In the genomic region with DNA sequence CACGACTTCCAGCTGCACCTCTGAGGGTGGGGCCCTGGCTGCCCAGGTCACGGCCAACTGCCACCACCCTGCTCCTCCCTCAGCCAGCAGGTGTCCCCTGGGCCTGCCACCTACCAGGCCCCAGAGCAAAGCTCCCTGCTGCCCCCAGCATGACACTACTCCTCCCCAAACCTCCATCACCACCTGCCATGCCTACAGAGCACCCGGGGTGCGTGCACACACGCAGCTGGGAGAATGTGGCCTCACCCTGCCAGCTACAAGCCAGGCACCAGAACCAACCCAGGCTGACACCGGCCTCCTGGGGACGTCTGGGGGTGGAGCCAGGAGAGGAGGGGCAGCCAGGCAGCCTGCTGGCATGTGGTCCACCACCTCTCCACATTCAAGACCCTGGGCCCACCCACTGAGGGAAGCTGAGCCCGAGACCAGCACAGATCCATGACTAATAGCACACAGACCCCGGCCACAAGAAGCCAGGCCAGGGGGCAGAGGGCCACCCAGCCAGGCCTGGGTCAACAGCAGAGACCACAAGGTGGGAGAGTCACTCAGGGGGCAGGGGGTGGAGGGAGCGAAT, we compare ENCODE assay signal across 16 cellular contexts. TPM values are rescaled to one million over a fixed set of nuclear protein-coding genes. Genes with fewer than 3 reads are reported as not detected.
DNase-seq lines count a peak whose midpoint lies in the region; ATAC-seq, FAIRE-seq and TF ChIP-seq lines count a peak whose summit lies in the region.
"Had no signal": no experiment of that assay in that cellular context is flagged by ENCODE, and none has a peak within 500 bp of the region (broad histone marks: within the 10 kb centered on the region; RNA-seq: fewer than 3 reads in every experiment).

No MANE protein-coding gene starts in this region.

- dilution Hi-C loops in keratinocyte (cut with MboI; ENCODE audit: extremely low pct_ligation_motif_present, low sequenced_read_pairs), result no loop called here

- H4K20me1 ChIP-seq in PC-9 (ENCODE audit: insufficient read depth) (peaks cover 22% of the 10 kb centered on the region), keratinocyte (ENCODE audit: control insufficient read depth, extremely low read depth, insufficient read depth, low read length) (peaks cover 34% of the 10 kb centered on the region)

- H2AFZ ChIP-seq in PC-9 (no peak overlapping the region), keratinocyte (ENCODE audit: control insufficient read depth, low read length) (no peak overlapping the region)

- CTCF ChIA-PET in PC-9 (lab: Charles Lee), result interaction anchor here (0.5 kb wide), 1 partner anchor 130 kb away, joined by 6 read pairs; no protein-coding TSS in a partner anchor

- peak overlapping the region; percentile 35 for H3K9ac ChIP-seq in keratinocyte (ENCODE audit: control insufficient read depth, extremely low read depth, insufficient read depth, low read length)

- H3K4me3 ChIP-seq in PC-9, result no peak overlapping the region
- peak overlapping the region; percentile 31 to 65 (median 58) for H3K4me3 ChIP-seq in keratinocyte (ENCODE audit: control insufficient read depth in 2 of 3, extremely low read depth in 1 of 3, insufficient read depth in 2 of 3, low read depth in 1 of 3, low read length in 3 of 3)

- intact Hi-C loops in PC-9 (cut with micrococcal nuclease; ENCODE audit: unreplicated experiment), result loop anchor here (1.0 kb wide), 1 partner anchor 77 kb away; no protein-coding TSS in a partner anchor

- peaks cover 6% of the 10 kb centered on the region for H3K9me1 ChIP-seq in keratinocyte (ENCODE audit: control insufficient read depth, extremely low read depth, insufficient read depth, low read length)

- H3K4me1 ChIP-seq in PC-9 (replicated peaks; ENCODE audit: insufficient read depth) (peaks cover 28% of the 10 kb centered on the region), keratinocyte (ENCODE audit: control insufficient read depth, extremely low read depth, insufficient read depth, low read length) (peaks cover 39% of the 10 kb centered on the region)
- H3K4me1 ChIP-seq: BE2C had no signal

- DNase-seq in COR-L47 (lab: John Stamatoyannopoulos, UW) (peak; percentile 89), NCI-H1105 (lab: John Stamatoyannopoulos, UW) (peak; percentile 35), PC-9 (peak in 1 of 2 experiments; percentile 58), keratinocyte (ENCODE audit: low read depth, low spot score) (no peak), islet precursor cell (no peak), GF-D8 (lab: John Stamatoyannopoulos, UW) (no peak), KG1 (lab: John Stamatoyannopoulos, UW) (no peak)
- DNase-seq: activated CD8-positive, alpha-beta T cell treated with anti-CD3 and anti-CD28 coated beads, Interleukin-2, amount 10 ng/mL, durations not matched to agents 7 days and 5 days; activated naive CD4-positive, alpha-beta T cell treated with anti-CD3 and anti-CD28 coated beads for 36 hours; BE2C; cerebellar nuclear complex; erythroblast; MM.1S; stimulated activated naive CD8-positive, alpha-beta T cell treated with anti-CD3 and anti-CD28 coated beads, Interleukin-15, amount 100 ng/mL, for 72 hours; T-helper 9 cell had no signal

- no peaks in the 10 kb centered on the region for H3F3A ChIP-seq in PC-9 (ENCODE audit: insufficient read depth, low read depth)

- POLR2A ChIA-PET in PC-9 (lab: Charles Lee; ENCODE audit: unreplicated experiment), result interaction anchor here (0.5 kb wide), 1 partner anchor 71 kb away, joined by 3 read pairs; no protein-coding TSS in a partner anchor

- H3K27ac ChIP-seq in PC-9 (no peak overlapping the region), keratinocyte (ENCODE audit: control insufficient read depth, insufficient read depth, low read length) (no peak overlapping the region)

- H3K9me3 ChIP-seq in PC-9 (ENCODE audit: insufficient read depth, low read depth), result no peaks in the 10 kb centered on the region
- no peaks in the 10 kb centered on the region for H3K9me3 ChIP-seq in keratinocyte (ENCODE audit: control insufficient read depth, low read depth, low read length)
- H3K9me3 ChIP-seq: BE2C had no signal

- H3K27me3 ChIP-seq in PC-9 (ENCODE audit: insufficient read depth, low read depth) (no peaks in the 10 kb centered on the region), keratinocyte (ENCODE audit: control insufficient read depth, extremely low read depth, insufficient read depth, low read length) (no peaks in the 10 kb centered on the region)

- BruUV-seq in PC-9 (replicated peaks; lab: Mats Ljungman, UMichigan), result no TSS peak

- TF ChIP-seq CTCF in PC-9 (conservative IDR thresholded peaks at IDR 0.05) (no peak), keratinocyte (optimal IDR thresholded peaks at IDR 0.05 in 1 of 3, IDR thresholded peaks at IDR 0.05 in 1 of 3, conservative IDR thresholded peaks at IDR 0.05 in 1 of 3; ENCODE audit: extremely low read depth in 1 of 3, insufficient read depth in 2 of 3, low read length in 3 of 3) (no peak)

- H3K36me3 ChIP-seq in PC-9 (ENCODE audit: low read depth) (no peaks in the 10 kb centered on the region), keratinocyte (ENCODE audit: control insufficient read depth in 2 of 2, extremely low read depth in 1 of 2, insufficient read depth in 2 of 2, low read length in 2 of 2) (peaks cover 2 to 3% of the 10 kb centered on the region in 2 experiments)
- H3K36me3 ChIP-seq: BE2C had no signal

- no peaks in the 10 kb centered on the region for H3K9me2 ChIP-seq in PC-9 (ENCODE audit: insufficient read depth)

- peak overlapping the region; percentile 31; the same call in 1 of the 2 replicates for H3K4me2 ChIP-seq in PC-9
- H3K4me2 ChIP-seq in keratinocyte (ENCODE audit: control insufficient read depth, extremely low read depth, insufficient read depth, low read depth, low read length), result peak overlapping the region; percentile 87

- FAIRE-seq in keratinocyte (lab: Jason Lieb, UNC), result no peak

- H3K79me2 ChIP-seq in PC-9 (ENCODE audit: low read depth), result peaks cover 27% of the 10 kb centered on the region
- H3K79me2 ChIP-seq in keratinocyte (ENCODE audit: control insufficient read depth, insufficient read depth, low read length), result peaks cover 68% of the 10 kb centered on the region

- no peak for ATAC-seq in HG03342 (IDR thresholded peaks at IDR 0.05; ENCODE audit: unreplicated experiment)
- ATAC-seq: activated CD8-positive, alpha-beta T cell treated with anti-CD3 and anti-CD28 coated beads, Interleukin-2, amount 10 ng/mL, durations not matched to agents 7 days and 5 days; stimulated activated naive CD8-positive, alpha-beta T cell treated with anti-CD3 and anti-CD28 coated beads, Interleukin-15, amount 100 ng/mL, for 72 hours had no signal

RNA-seq across cellular contexts. Expression of a gene that starts 3.4 kb away (rescaled TPM):
- total RNA-seq in PC-9 (2021), result 17.8 and 20.5 TPM in 2 replicates
- 28.3 to 38.2 TPM (median 36.5 TPM) in 3 replicates for polyA plus RNA-seq in keratinocyte
- polyA plus RNA-seq in keratinocyte (2011; ENCODE audit: low read depth), result 7.2 TPM
- 9.4 and 18.2 TPM in 2 replicates for polyA plus RNA-seq in keratinocyte (2011; cell fraction: cytosol; rRNA removed)
- 140 and 145 TPM in 2 replicates for polyA plus RNA-seq in keratinocyte (2011; cell fraction: nucleus; rRNA removed)
- polyA plus RNA-seq in keratinocyte (2012; ENCODE audit: low replicate concordance), result 17.3 and 74.5 TPM in 2 replicates
- polyA minus RNA-seq in keratinocyte, result 48.0 to 72.7 TPM (median 66.2 TPM) in 3 replicates
- polyA minus RNA-seq in keratinocyte (2011; cell fraction: cytosol; rRNA and poly(A)+ RNA removed), result 39.1 TPM
- 141 and 154 TPM in 2 replicates for polyA minus RNA-seq in keratinocyte (2011; cell fraction: nucleus; rRNA and poly(A)+ RNA removed)

RNA-seq across cellular contexts. Expression of a gene that starts 15.9 kb away (rescaled TPM):
- 37.0 and 47.9 TPM in 2 replicates for total RNA-seq in PC-9 (2021)
- polyA plus RNA-seq in keratinocyte, result 15.6 to 28.8 TPM (median 16.1 TPM) in 3 replicates
- 4.9 TPM for polyA plus RNA-seq in keratinocyte (2011; ENCODE audit: low read depth)
- polyA plus RNA-seq in keratinocyte (2011; cell fraction: cytosol; rRNA removed), result 9.0 and 27.0 TPM in 2 replicates
- polyA plus RNA-seq in keratinocyte (2011; cell fraction: nucleus; rRNA removed), result 9.5 and 12.3 TPM in 2 replicates
- 19.5 and 34.9 TPM in 2 replicates for polyA plus RNA-seq in keratinocyte (2012; ENCODE audit: low replicate concordance)
- 7.7 to 14.3 TPM (median 11.1 TPM) in 3 replicates for polyA minus RNA-seq in keratinocyte
- polyA minus RNA-seq in keratinocyte (2011; cell fraction: cytosol; rRNA and poly(A)+ RNA removed), result 37.0 TPM
- 2.3 and 5.8 TPM in 2 replicates for polyA minus RNA-seq in keratinocyte (2011; cell fraction: nucleus; rRNA and poly(A)+ RNA removed)

Comparison
In these comparisons a context has a peak if more than half of its experiments do, and no peak if none do; other contexts are left out.
1. DNase-seq: peak in COR-L47 (single experiment) and NCI-H1105 (single experiment); none in keratinocyte (single experiment), islet precursor cell (single experiment), GF-D8 (single experiment) and KG1 (single experiment).